ENCODE assay signal across 21 cellular contexts in the genomic region with DNA sequence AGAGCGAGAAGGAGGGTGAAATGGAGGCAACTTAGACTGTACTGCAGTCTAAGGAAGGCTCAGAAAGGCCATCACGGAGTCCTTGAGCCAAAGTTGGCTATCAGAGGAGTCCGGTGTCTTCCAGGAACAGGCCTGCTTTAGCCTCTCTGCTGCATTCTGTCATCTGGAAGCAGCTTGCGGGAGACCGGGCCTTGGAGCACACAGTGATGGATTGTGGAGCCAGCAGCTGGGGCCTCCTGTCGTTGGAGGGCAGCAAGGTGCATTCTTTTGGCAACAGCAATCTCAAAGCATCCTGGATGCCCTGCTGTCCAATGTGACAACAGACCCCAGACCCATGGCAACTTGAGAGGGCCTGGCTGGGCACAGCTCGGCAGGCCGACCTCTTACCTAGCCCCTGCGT. TPM values are rescaled to one million over a fixed set of nuclear protein-coding genes. Genes with fewer than 3 reads are reported as not detected.
"Had no signal": no experiment of that assay in that cellular context is flagged by ENCODE, and none has a peak within 500 bp of the region (broad histone marks: within the 10 kb centered on the region; RNA-seq: fewer than 3 reads in every experiment).

No MANE protein-coding gene starts in this region.

- DNase-seq: activated gamma-delta T cell treated with Interleukin-2 at 50 U/mL for 16 hours; activated T-cell treated with anti-CD3 and anti-CD28 coated beads, Interleukin-2, amount 50 U/mL, for 1 hour; aorta; effector memory CD4-positive, alpha-beta T cell; left cardiac atrium; naive thymus-derived CD4-positive, alpha-beta T cell; small intestine; stimulated activated CD4-positive, alpha-beta T cell treated with anti-CD3 and anti-CD28 coated beads, Interleukin-15, amount 100 ng/mL, for 24 hours; stomach; T-helper 1 cell; uterus had no signal

- H3K36me3 ChIP-seq: esophagus muscularis mucosa, stomach, suprapubic skin, tibial nerve, uterus had no signal

- H3K4me1 ChIP-seq: parathyroid adenoma, uterus had no signal

- H3K27ac Mint-ChIP-seq: activated naive CD4-positive, alpha-beta T cell treated with anti-CD3 and anti-CD28 coated beads, Interleukin-2, amount 50 U/mL, for 72 hours; naive thymus-derived CD4-positive, alpha-beta T cell; stimulated activated memory B cell treated with anti-CD40 and anti-IgM and Interleukin-4, amounts not matched to agents 10 μg/mL and 1 μg/mL and 100 μg/mL, for 72 hours had no signal

- H3K27me3 ChIP-seq: esophagus muscularis mucosa, stomach, suprapubic skin, tibial nerve, uterus had no signal

- H3K9me3 ChIP-seq: suprapubic skin, tibial nerve, uterus had no signal

- H3K4me3 ChIP-seq: esophagus muscularis mucosa, stomach, suprapubic skin, tibial nerve, uterus had no signal

- H3K9ac ChIP-seq: parathyroid adenoma had no signal

- H3K27me3 Mint-ChIP-seq: stimulated activated memory B cell treated with anti-CD40 and anti-IgM and Interleukin-4, amounts not matched to agents 10 μg/mL and 1 μg/mL and 100 μg/mL, for 72 hours had no signal

- H2AFZ ChIP-seq: parathyroid adenoma had no signal

- H3K36me3 Mint-ChIP-seq: brain; stimulated activated memory B cell treated with anti-CD40 and anti-IgM and Interleukin-4, amounts not matched to agents 10 μg/mL and 1 μg/mL and 100 μg/mL, for 72 hours had no signal

- H3K79me2 ChIP-seq: parathyroid adenoma had no signal

- ATAC-seq: activated naive CD4-positive, alpha-beta T cell treated with anti-CD3 and anti-CD28 coated beads, Interleukin-2, amount 50 U/mL, for 72 hours; left cardiac atrium; naive thymus-derived CD4-positive, alpha-beta T cell; sciatic nerve; stimulated activated memory B cell treated with anti-CD40 and anti-IgM and Interleukin-4, amounts not matched to agents 10 μg/mL and 1 μg/mL and 100 μg/mL, for 72 hours had no signal

- H3K27ac ChIP-seq: esophagus muscularis mucosa, parathyroid adenoma, stomach, suprapubic skin, tibial nerve, uterus had no signal

- FAIRE-seq: frontal cortex, islet of Langerhans, small intestine had no signal

- H3K4me3 Mint-ChIP-seq: brain; naive thymus-derived CD4-positive, alpha-beta T cell; stimulated activated memory B cell treated with anti-CD40 and anti-IgM and Interleukin-4, amounts not matched to agents 10 μg/mL and 1 μg/mL and 100 μg/mL, for 72 hours had no signal

RNA-seq across cellular contexts. Expression of a gene that starts 43.6 kb away (rescaled TPM):
- total RNA-seq: activated naive CD4-positive, alpha-beta T cell treated with anti-CD3 and anti-CD28 coated beads, Interleukin-2, amount 50 U/mL, for 72 hours had no signal
